Comparison of ENCODE assay signal across 8 cellular contexts in the genomic region with DNA sequence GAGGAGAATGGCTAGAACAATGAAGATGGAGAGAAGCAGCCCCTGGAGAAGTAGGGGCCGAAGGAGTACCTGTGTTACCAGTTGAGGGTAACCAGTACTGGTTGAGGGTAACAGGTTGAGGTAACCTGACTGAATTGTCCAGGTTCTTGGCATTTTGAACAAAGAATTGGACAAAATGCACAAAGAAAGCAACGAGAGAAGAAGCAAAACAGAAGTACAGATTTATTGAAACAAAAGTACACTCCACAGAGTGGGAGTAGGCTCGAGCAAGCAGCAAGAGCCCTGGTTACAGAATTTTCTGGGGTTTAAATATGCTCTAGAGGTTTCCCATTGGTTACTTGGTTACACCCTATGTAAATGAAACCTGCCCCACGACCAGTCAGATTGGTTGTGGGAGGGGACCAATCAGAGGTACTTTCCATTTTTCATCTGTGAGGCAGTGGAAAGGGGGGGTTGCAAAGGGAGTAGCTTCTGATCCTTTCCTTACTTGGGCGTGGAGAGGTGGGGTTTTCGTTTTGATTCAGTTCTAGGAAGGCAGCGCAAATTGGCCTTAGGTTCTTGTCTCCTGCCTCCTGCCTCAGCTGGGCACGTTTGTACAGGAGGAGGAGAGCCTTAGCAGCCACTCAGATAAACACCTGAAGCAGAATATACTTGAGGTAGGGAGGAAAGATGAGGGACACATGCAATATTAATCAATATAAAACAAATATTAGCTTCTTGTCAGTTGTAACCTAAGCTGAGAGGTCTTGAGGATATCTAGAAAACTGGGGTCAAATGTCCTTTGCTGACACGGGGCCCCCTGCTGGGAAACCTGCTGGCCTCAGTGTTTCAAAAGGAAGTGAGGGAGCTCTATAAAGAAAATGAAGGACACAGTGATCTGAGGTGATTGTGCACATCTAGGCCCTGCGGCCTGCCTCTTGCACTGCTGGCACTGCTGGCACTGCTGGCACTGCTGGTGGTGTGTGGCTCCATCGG.
A peak's percentile ranks its signal among the peaks of the same experiment; 100 is the strongest.
DNase-seq lines count a peak whose midpoint lies in the region; ATAC-seq lines count a peak whose summit lies in the region.

No MANE protein-coding gene starts in this region.

- peak overlapping the region; percentile 36 for H3K4me3 Mint-ChIP-seq in T-helper 1 cell treated with Interleukin-12 subunit alpha and Interleukin-12 subunit beta and Interleukin-4 antibody, amounts not matched to agents 30 μg/mL and 1 μg/mL, for 36 hours
- peak overlapping the region; percentile 18 to 25 for H3K4me3 Mint-ChIP-seq in effector memory CD8-positive, alpha-beta T cell

- ATAC-seq in effector memory CD8-positive, alpha-beta T cell (replicated peaks): peak; percentile 88
- no peak for ATAC-seq in HG02870 (IDR thresholded peaks at IDR 0.05; ENCODE audit: unreplicated experiment)

- H3K27ac Mint-ChIP-seq in T-helper 1 cell treated with Interleukin-12 subunit alpha and Interleukin-12 subunit beta and Interleukin-4 antibody, amounts not matched to agents 30 μg/mL and 1 μg/mL, for 36 hours: peak overlapping the region; percentile 97
- H3K27ac Mint-ChIP-seq in effector memory CD8-positive, alpha-beta T cell: peak overlapping the region in 1 of 2 donors; percentile 25

- H3K4me1 Mint-ChIP-seq in T-helper 1 cell treated with Interleukin-12 subunit alpha and Interleukin-12 subunit beta and Interleukin-4 antibody, amounts not matched to agents 30 μg/mL and 1 μg/mL, for 36 hours (ENCODE audit: low read depth): peaks cover 19% of the 10 kb centered on the region
- peaks cover 0 to 2% of the 10 kb centered on the region in 2 donors for H3K4me1 Mint-ChIP-seq in effector memory CD8-positive, alpha-beta T cell (ENCODE audit: low read depth in 2 of 2)

- peak; percentile 39 for DNase-seq in activated naive CD4-positive, alpha-beta T cell treated with Interleukin-2 at 50 U/mL for 16 hours
- no peak for DNase-seq in activated naive CD4-positive, alpha-beta T cell (lab: John Stamatoyannopoulos, UW)
- DNase-seq in effector memory CD8-positive, alpha-beta T cell: no peak
- DNase-seq in stimulated activated CD8-positive, alpha-beta memory T cell treated with anti-CD3 and anti-CD28 coated beads, Interleukin-4, amount 100 ng/mL, for 48 hours: peak; percentile 65
- DNase-seq in NK-92 (lab: John Stamatoyannopoulos, UW; ENCODE audit: unreplicated experiment) (no peak), GM03348 (ENCODE audit: low spot score) (no peak)

- peaks cover 4% of the 10 kb centered on the region for H3K27me3 Mint-ChIP-seq in T-helper 1 cell treated with Interleukin-12 subunit alpha and Interleukin-12 subunit beta and Interleukin-4 antibody, amounts not matched to agents 30 μg/mL and 1 μg/mL, for 36 hours (ENCODE audit: low read depth)
- H3K27me3 Mint-ChIP-seq in effector memory CD8-positive, alpha-beta T cell: no peaks in the 10 kb centered on the region

- peaks cover 9% of the 10 kb centered on the region for H3K36me3 Mint-ChIP-seq in T-helper 1 cell treated with Interleukin-12 subunit alpha and Interleukin-12 subunit beta and Interleukin-4 antibody, amounts not matched to agents 30 μg/mL and 1 μg/mL, for 36 hours (ENCODE audit: low read depth)
- H3K36me3 Mint-ChIP-seq in effector memory CD8-positive, alpha-beta T cell (ENCODE audit: insufficient read depth): peaks cover 7% of the 10 kb centered on the region

- H3K9me3 Mint-ChIP-seq in T-helper 1 cell treated with Interleukin-12 subunit alpha and Interleukin-12 subunit beta and Interleukin-4 antibody, amounts not matched to agents 30 μg/mL and 1 μg/mL, for 36 hours: peaks cover 12% of the 10 kb centered on the region
- no peaks in the 10 kb centered on the region for H3K9me3 Mint-ChIP-seq in effector memory CD8-positive, alpha-beta T cell

Comparison
In these comparisons a context has a peak if more than half of its experiments do, and no peak if none do; other contexts are left out.
1. DNase-seq: peak in activated naive CD4-positive, alpha-beta T cell treated with Interleukin-2 at 50 U/mL for 16 hours (single experiment) and stimulated activated CD8-positive, alpha-beta memory T cell treated with anti-CD3 and anti-CD28 coated beads, Interleukin-4, amount 100 ng/mL, for 48 hours (single experiment); none in activated naive CD4-positive, alpha-beta T cell (0 of 4), effector memory CD8-positive, alpha-beta T cell (0 of 3), NK-92 (single experiment) and GM03348 (single experiment).